In the genomic region with DNA sequence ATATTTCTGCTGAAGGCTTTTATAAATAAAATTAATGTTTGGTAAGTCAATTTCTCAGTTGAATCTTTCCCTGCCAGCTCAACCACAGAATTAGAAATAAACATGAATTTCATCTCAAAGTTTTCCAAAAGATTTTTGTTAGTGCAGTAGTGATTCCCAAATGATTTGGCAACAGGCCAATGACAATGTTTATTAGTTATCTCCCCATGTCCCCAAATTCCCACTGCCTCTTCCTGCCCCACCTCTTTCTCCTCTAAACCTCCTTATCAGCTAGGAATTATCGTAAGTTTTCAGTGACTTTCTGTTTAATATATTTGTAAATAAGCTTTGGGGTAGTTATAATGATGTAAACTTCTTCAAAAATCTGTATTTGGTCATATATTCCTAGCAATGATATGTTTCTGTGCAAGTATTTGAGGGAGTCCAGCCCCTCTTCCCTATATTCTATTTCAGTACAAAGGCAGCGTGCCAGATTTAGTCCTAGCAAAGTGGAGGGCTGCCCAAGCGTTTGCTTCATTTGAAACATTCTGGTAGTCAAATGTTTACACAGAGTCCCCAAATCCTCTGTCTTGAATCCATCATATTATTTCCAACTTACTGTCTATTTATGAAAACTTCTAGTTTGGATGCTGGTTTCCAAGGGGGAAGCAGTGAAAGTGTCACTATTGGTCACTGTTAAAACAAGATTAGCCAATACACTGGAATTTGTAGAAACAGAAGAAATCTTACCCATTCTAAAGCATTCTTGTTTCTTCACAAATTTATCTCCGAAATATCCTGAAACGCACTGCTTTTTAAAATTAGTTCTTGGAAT, we compare ENCODE assay signal across 2 cellular contexts.
TF ChIP-seq lines count a peak whose summit lies in the region.

No MANE protein-coding gene starts in this region.

TF ChIP-seq in IMR-90, 13 proteins besides CTCF, POLR2A, EP300 and RAD21:
- no peak for TF ChIP-seq RFX5 (IDR thresholded peaks at IDR 0.05; ENCODE audit: low read depth, low read length)
- TF ChIP-seq BHLHE40 (IDR thresholded peaks at IDR 0.05; ENCODE audit: low read depth, low read length): no peak
- no peak for TF ChIP-seq MAFK (IDR thresholded peaks at IDR 0.05; ENCODE audit: low read depth, low read length)
- TF ChIP-seq ELK1 (IDR thresholded peaks at IDR 0.05; ENCODE audit: borderline replicate concordance, low read depth, low read length): no peak
- TF ChIP-seq CHD1 (IDR thresholded peaks at IDR 0.05; ENCODE audit: low read depth, low read length): no peak
- no peak for TF ChIP-seq MXI1 (IDR thresholded peaks at IDR 0.05; ENCODE audit: borderline replicate concordance, low read depth, low read length)
- no peak for TF ChIP-seq CEBPB (IDR thresholded peaks at IDR 0.05; ENCODE audit: low read depth, low read length)
- TF ChIP-seq NFE2L2 (IDR thresholded peaks at IDR 0.05; ENCODE audit: low read depth, low read length): no peak
- no peak for TF ChIP-seq MAZ (IDR thresholded peaks at IDR 0.05; ENCODE audit: borderline replicate concordance, low read depth, low read length)
- TF ChIP-seq SMC3 (IDR thresholded peaks at IDR 0.05; ENCODE audit: low read depth, low read length): no peak
- TF ChIP-seq FOS (IDR thresholded peaks at IDR 0.05; ENCODE audit: low read depth, low read length): no peak
- no peak for TF ChIP-seq RCOR1 (IDR thresholded peaks at IDR 0.05; ENCODE audit: insufficient replicate concordance, low read length)
- TF ChIP-seq, protein P1, sequence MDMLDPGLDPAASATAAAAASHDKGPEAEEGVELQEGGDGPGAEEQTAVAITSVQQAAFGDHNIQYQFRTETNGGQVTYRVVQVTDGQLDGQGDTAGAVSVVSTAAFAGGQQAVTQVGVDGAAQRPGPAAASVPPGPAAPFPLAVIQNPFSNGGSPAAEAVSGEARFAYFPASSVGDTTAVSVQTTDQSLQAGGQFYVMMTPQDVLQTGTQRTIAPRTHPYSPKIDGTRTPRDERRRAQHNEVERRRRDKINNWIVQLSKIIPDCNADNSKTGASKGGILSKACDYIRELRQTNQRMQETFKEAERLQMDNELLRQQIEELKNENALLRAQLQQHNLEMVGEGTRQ (IDR thresholded peaks at IDR 0.05; ENCODE audit: low read depth, low read length): no peak

TF ChIP-seq in endothelial cell of umbilical vein, 7 proteins besides CTCF, POLR2A, EP300 and RAD21:
- TF ChIP-seq GATA2 (IDR thresholded peaks at IDR 0.05; ENCODE audit: insufficient read depth, insufficient read length, low read depth, low read length) (no peak), POLR2AphosphoS5 (IDR thresholded peaks at IDR 0.05; ENCODE audit: insufficient read depth, low read depth, low read length) (no peak), MYC (IDR thresholded peaks at IDR 0.05; ENCODE audit: low read depth, low read length) (no peak), JUN (IDR thresholded peaks at IDR 0.05; ENCODE audit: borderline replicate concordance, insufficient read depth, insufficient read length, low read depth) (no peak), MAX (IDR thresholded peaks at IDR 0.05; ENCODE audit: insufficient read depth, insufficient read length) (no peak), FOS (IDR thresholded peaks at IDR 0.05; ENCODE audit: borderline replicate concordance, insufficient read depth, low read length) (no peak), EZH2 (IDR thresholded peaks at IDR 0.05; ENCODE audit: borderline replicate concordance, low read depth, low read length, severe bottlenecking) (no peak)
